8 cellular contexts compared by ENCODE assay signal in genomic region chr1:108745980-108746381, GRCh38. TPM values are rescaled to one million over a fixed set of nuclear protein-coding genes. Genes with fewer than 3 reads are reported as not detected.
DNase-seq lines count a peak whose midpoint lies in the region; ATAC-seq and TF ChIP-seq lines count a peak whose summit lies in the region.
"Had no signal": no experiment of that assay in that cellular context is flagged by ENCODE, and none has a peak within 500 bp of the region (broad histone marks: within the 10 kb centered on the region; RNA-seq: fewer than 3 reads in every experiment).

No MANE protein-coding gene starts in this region.

- DNase-seq in stomach (no peak), sciatic nerve (ENCODE audit: low spot score) (no peak), epidermal melanocyte (ENCODE audit: insufficient read length, low spot score) (no peak), left lobe of liver (ENCODE audit: low spot score) (no peak)

- H3K27me3 ChIP-seq in liver (ENCODE audit: control insufficient read depth in 4 of 4, insufficient read depth in 4 of 4, low read length in 3 of 4), result no peaks in the 10 kb centered on the region
- H3K27me3 ChIP-seq in stomach, result no peaks in the 10 kb centered on the region

- H3K4me3 Mint-ChIP-seq in activated naive CD8-positive, alpha-beta T cell, result peak overlapping the region; percentile 99

- no peak overlapping the region for H3K9ac ChIP-seq in liver (ENCODE audit: low read depth in 1 of 2, low read length in 2 of 2)

- H3K27me3 Mint-ChIP-seq in activated naive CD8-positive, alpha-beta T cell, result no peaks in the 10 kb centered on the region

- no peak for TF ChIP-seq RAD21 in liver (IDR thresholded peaks at IDR 0.05)

- H3K4me1 Mint-ChIP-seq in activated naive CD8-positive, alpha-beta T cell (ENCODE audit: low read depth), result peaks cover 36% of the 10 kb centered on the region

- no peak for TF ChIP-seq EP300 in stomach (IDR thresholded peaks at IDR 0.05)

- 47% methylated on average over 3 of the region's 3 CpGs for WGBS in liver
- 43 to 59% (median 46%) methylated on average over 3 of the region's 3 CpGs for WGBS in stomach, 5 donors

- no peak for TF ChIP-seq POLR2A in stomach (IDR thresholded peaks at IDR 0.05)

- 0 out of 2 replicates have a peak, but pooled peaks cover 6% of the 10 kb centered on the region for H3K36me3 ChIP-seq in KOPT-K1 (ENCODE audit: insufficient read depth, low read length)
- H3K36me3 ChIP-seq in liver (ENCODE audit: control insufficient read depth in 4 of 4, insufficient read depth in 3 of 4, low read depth in 1 of 4, low read length in 3 of 4), result peaks cover 0 to 2% (median 0%) of the 10 kb centered on the region in 4 donors
- no peaks in the 10 kb centered on the region for H3K36me3 ChIP-seq in stomach

- intact Hi-C loops in stomach (cut with DNase I; ENCODE audit: low total_unique reads), result no loop called here
- intact Hi-C loops in sciatic nerve (cut with DNase I), result no loop called here

- H3K4me3 ChIP-seq in liver (ENCODE audit: low read depth in 1 of 3, low read length in 3 of 3) (no peak overlapping the region), stomach (peak overlapping the region in 3 of 4 donors; percentile 77 to 89 (median 86))

- ATAC-seq in sciatic nerve, result no peak
- ATAC-seq in left lobe of liver, result no peak

- H3K36me3 Mint-ChIP-seq in activated naive CD8-positive, alpha-beta T cell, result peaks cover 2% of the 10 kb centered on the region

- peak overlapping the region; percentile 78 for H3K27ac ChIP-seq in KOPT-K1 (ENCODE audit: low read depth, low read length, poor library complexity, severe bottlenecking)
- peak overlapping the region; percentile 93 to 98 for H3K27ac ChIP-seq in liver (ENCODE audit: low read depth in 1 of 2, low read length in 2 of 2)
- H3K27ac ChIP-seq in stomach, result peak overlapping the region; percentile 99

- no peaks in the 10 kb centered on the region for H3K9me3 Mint-ChIP-seq in activated naive CD8-positive, alpha-beta T cell (ENCODE audit: low read depth)

- H3K4me1 ChIP-seq in liver (ENCODE audit: control insufficient read depth in 4 of 4, insufficient read depth in 4 of 4, low read length in 3 of 4) (peaks cover 0 to 5% (median 2%) of the 10 kb centered on the region in 4 donors), stomach (peaks cover 4 to 38% (median 17%) of the 10 kb centered on the region in 4 donors)

- H3K27ac Mint-ChIP-seq in activated naive CD8-positive, alpha-beta T cell, result peak overlapping the region; percentile 99

- TF ChIP-seq CTCF in liver (IDR thresholded peaks at IDR 0.05; ENCODE audit: low read depth, low read length, missing input control) (no peak), stomach (IDR thresholded peaks at IDR 0.05) (no peak)

- H3K9me3 ChIP-seq in KOPT-K1 (ENCODE audit: insufficient read depth, low read length, poor library complexity, severe bottlenecking), result no peaks in the 10 kb centered on the region
- H3K9me3 ChIP-seq in liver (ENCODE audit: control insufficient read depth in 4 of 4, low read length in 3 of 4), result no peaks in the 10 kb centered on the region
- H3K9me3 ChIP-seq in stomach, result no peaks in the 10 kb centered on the region

TF ChIP-seq in liver, 16 proteins besides CTCF, POLR2A, EP300 and RAD21:
- TF ChIP-seq GABPA (IDR thresholded peaks at IDR 0.05 in 1 of 2, conservative IDR thresholded peaks at IDR 0.05 in 1 of 2) (no peak), MAX (IDR thresholded peaks at IDR 0.05) (no peak), EGR1 (IDR thresholded peaks at IDR 0.05; ENCODE audit: low read depth in 2 of 2) (no peak), FOXA1 (IDR thresholded peaks at IDR 0.05) (no peak), TAF1 (conservative IDR thresholded peaks at IDR 0.05) (no peak), NR2F2 (IDR thresholded peaks at IDR 0.05) (no peak), JUND (IDR thresholded peaks at IDR 0.05) (no peak), SP1 (IDR thresholded peaks at IDR 0.05) (no peak), FOXA2 (IDR thresholded peaks at IDR 0.05) (no peak), HNF4A (conservative IDR thresholded peaks at IDR 0.05) (no peak)
- TF ChIP-seq, protein P1, sequence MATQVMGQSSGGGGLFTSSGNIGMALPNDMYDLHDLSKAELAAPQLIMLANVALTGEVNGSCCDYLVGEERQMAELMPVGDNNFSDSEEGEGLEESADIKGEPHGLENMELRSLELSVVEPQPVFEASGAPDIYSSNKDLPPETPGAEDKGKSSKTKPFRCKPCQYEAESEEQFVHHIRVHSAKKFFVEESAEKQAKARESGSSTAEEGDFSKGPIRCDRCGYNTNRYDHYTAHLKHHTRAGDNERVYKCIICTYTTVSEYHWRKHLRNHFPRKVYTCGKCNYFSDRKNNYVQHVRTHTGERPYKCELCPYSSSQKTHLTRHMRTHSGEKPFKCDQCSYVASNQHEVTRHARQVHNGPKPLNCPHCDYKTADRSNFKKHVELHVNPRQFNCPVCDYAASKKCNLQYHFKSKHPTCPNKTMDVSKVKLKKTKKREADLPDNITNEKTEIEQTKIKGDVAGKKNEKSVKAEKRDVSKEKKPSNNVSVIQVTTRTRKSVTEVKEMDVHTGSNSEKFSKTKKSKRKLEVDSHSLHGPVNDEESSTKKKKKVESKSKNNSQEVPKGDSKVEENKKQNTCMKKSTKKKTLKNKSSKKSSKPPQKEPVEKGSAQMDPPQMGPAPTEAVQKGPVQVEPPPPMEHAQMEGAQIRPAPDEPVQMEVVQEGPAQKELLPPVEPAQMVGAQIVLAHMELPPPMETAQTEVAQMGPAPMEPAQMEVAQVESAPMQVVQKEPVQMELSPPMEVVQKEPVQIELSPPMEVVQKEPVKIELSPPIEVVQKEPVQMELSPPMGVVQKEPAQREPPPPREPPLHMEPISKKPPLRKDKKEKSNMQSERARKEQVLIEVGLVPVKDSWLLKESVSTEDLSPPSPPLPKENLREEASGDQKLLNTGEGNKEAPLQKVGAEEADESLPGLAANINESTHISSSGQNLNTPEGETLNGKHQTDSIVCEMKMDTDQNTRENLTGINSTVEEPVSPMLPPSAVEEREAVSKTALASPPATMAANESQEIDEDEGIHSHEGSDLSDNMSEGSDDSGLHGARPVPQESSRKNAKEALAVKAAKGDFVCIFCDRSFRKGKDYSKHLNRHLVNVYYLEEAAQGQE (IDR thresholded peaks at IDR 0.05), result no peak
- TF ChIP-seq, protein P2, sequence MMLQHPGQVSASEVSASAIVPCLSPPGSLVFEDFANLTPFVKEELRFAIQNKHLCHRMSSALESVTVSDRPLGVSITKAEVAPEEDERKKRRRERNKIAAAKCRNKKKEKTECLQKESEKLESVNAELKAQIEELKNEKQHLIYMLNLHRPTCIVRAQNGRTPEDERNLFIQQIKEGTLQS (IDR thresholded peaks at IDR 0.05), result no peak

RNA-seq across cellular contexts. Expression of gene STXBP3, which starts 0.5 kb away (rescaled TPM):
- total RNA-seq in liver (10 to 100 TPM; 28.9 to 33.0 TPM), stomach (100 to 1,000 TPM in 2 of 5 donors, 10 to 100 TPM in 3; 11.7 to 170 (median 39.0) TPM), sciatic nerve (78.0 TPM), left lobe of liver (16.2 TPM)
- polyA plus RNA-seq in liver (10 to 100 TPM; 10.9 to 17.6 TPM), stomach (10 to 100 TPM; 24.9 to 32.5 (median 29.0) TPM)

RNA-seq across cellular contexts. Expression of gene FNDC7, which starts 33.3 kb away (rescaled TPM):
- total RNA-seq in liver (not detected), stomach (not detected), sciatic nerve (not detected), left lobe of liver (not detected)
- polyA plus RNA-seq in liver (not detected), stomach (not detected)
- total RNA-seq: myocyte had no signal

RNA-seq across cellular contexts. Expression of gene PRPF38B, which starts 53.9 kb away (rescaled TPM):
- total RNA-seq in liver, result 10 to 100 TPM; 11.0 to 17.7 TPM
- 10 to 100 TPM in 1 of 2 donors, 1 to 10 TPM in 1; 9.5 to 20.9 TPM for polyA plus RNA-seq in liver
- total RNA-seq in stomach, result 10 to 100 TPM; 26.3 to 82.3 (median 49.8) TPM
- polyA plus RNA-seq in stomach, result 10 to 100 TPM; 17.1 to 25.4 (median 24.1) TPM
- 40.8 TPM for total RNA-seq in sciatic nerve
- 12.0 TPM for total RNA-seq in left lobe of liver

Comparison
In these comparisons a context has a peak if more than half of its experiments do, and no peak if none do; other contexts are left out.
1. H3K4me3 ChIP-seq: peak in stomach (3 of 4); none in liver (0 of 3).
2. Peak in every context shown above with its lines, with median percentiles within 50 percentile points of each other: H3K27ac ChIP-seq.